In genomic region chr1:42844592-42845140, GRCh38 we compare ENCODE assay signal across 18 cellular contexts.
DNase-seq lines count a peak whose midpoint lies in the region; ATAC-seq and TF ChIP-seq lines count a peak whose summit lies in the region.
"Had no signal": no experiment of that assay in that cellular context is flagged by ENCODE, and none has a peak within 500 bp of the region (broad histone marks: within the 10 kb centered on the region; RNA-seq: fewer than 3 reads in every experiment).

No MANE protein-coding gene starts in this region.

- peak; percentile 6 for DNase-seq in EL
- peak; percentile 36 for DNase-seq in adipocyte (ENCODE audit: low read depth)
- peak; percentile 76 to 84 for DNase-seq in foreskin fibroblast
- DNase-seq in dedifferentiated amniotic fluid mesenchymal stem cell (ENCODE audit: extremely low spot score) = no peak
- no peak for DNase-seq in inferior parietal cortex (ENCODE audit: extremely low spot score)
- DNase-seq in NCI-H1417 treated with DMSO at 0.1 percent for 48 hours (lab: John Stamatoyannopoulos, UW) = no peak
- DNase-seq: aorta, dermis blood vessel endothelial cell, DMS53, H9, KG1, NCI-H1694 treated with DMSO at 0.1 percent for 48 hours, NCI-H510A treated with DMSO at 0.1 percent for 48 hours, PC-3 had no signal

- no peak overlapping the region for H3K9ac ChIP-seq in adipocyte (ENCODE audit: low read length)
- H3K9ac ChIP-seq: BLaER1 had no signal

- no peaks in the 10 kb centered on the region for H3K27me3 ChIP-seq in ACC112 (ENCODE audit: insufficient read depth, low read length)
- no peaks in the 10 kb centered on the region for H3K27me3 ChIP-seq in adipocyte (replicated peaks; ENCODE audit: control insufficient read depth, insufficient read depth, low read length)
- H3K27me3 ChIP-seq: BLaER1 had no signal

- peaks cover 13% of the 10 kb centered on the region for H3K36me3 ChIP-seq in ACC112 (ENCODE audit: insufficient read depth, low read length)
- peaks cover 38% of the 10 kb centered on the region for H3K36me3 ChIP-seq in adipocyte (ENCODE audit: control insufficient read depth, insufficient read depth, low read length, severe bottlenecking)
- H3K36me3 ChIP-seq: prostate gland had no signal

- H3K79me2 ChIP-seq in ACC112 (ENCODE audit: control insufficient read depth, insufficient read depth, low read length, unreplicated experiment) = peaks cover 21% of the 10 kb centered on the region

- H3K9me3 ChIP-seq in adipocyte (ENCODE audit: control insufficient read depth, low read length) = no peaks in the 10 kb centered on the region
- H3K9me3 ChIP-seq: BLaER1, prostate gland had no signal

- H3K4me3 ChIP-seq in ACC112 (ENCODE audit: low read depth, low read length) (peak overlapping the region; percentile 98; the same call in 1 of the 2 replicates), adipocyte (ENCODE audit: low read length) (peak overlapping the region; percentile 2), foreskin fibroblast (ENCODE audit: low read depth in 1 of 2, low read length in 2 of 2) (no peak overlapping the region)
- H3K4me3 ChIP-seq: BLaER1, prostate gland had no signal

- no peak for ATAC-seq in HG02981 (IDR thresholded peaks at IDR 0.05; ENCODE audit: unreplicated experiment)
- ATAC-seq: PC-3 had no signal

- no peak overlapping the region for H2AFZ ChIP-seq in ACC112 (ENCODE audit: low read length, unreplicated experiment)

- peaks cover 25% of the 10 kb centered on the region for H3K4me1 ChIP-seq in ACC112 (ENCODE audit: control insufficient read depth, insufficient read depth, low read length, unreplicated experiment)
- peaks cover 28% of the 10 kb centered on the region for H3K4me1 ChIP-seq in adipocyte (ENCODE audit: control insufficient read depth, insufficient read depth, low read length)
- H3K4me1 ChIP-seq: prostate gland had no signal

- TF ChIP-seq CTCF in foreskin fibroblast (IDR thresholded peaks at IDR 0.05; ENCODE audit: low read depth, low read length) = no peak

- no peak overlapping the region; the same call in 1 of the 2 replicates for H3K27ac ChIP-seq in ACC112 (ENCODE audit: low read depth, low read length)
- H3K27ac ChIP-seq: BLaER1, prostate gland had no signal

Comparison
In these comparisons a context has a peak if more than half of its experiments do, and no peak if none do; other contexts are left out.
1. H3K4me3 ChIP-seq: peak in ACC112 (single experiment) and adipocyte (single experiment); none in foreskin fibroblast (0 of 2).
2. DNase-seq: peak in EL (single experiment), adipocyte (single experiment) and foreskin fibroblast (2 of 2); none in dedifferentiated amniotic fluid mesenchymal stem cell (single experiment), inferior parietal cortex (single experiment) and NCI-H1417 treated with DMSO at 0.1 percent for 48 hours (single experiment).